In the genomic region with DNA sequence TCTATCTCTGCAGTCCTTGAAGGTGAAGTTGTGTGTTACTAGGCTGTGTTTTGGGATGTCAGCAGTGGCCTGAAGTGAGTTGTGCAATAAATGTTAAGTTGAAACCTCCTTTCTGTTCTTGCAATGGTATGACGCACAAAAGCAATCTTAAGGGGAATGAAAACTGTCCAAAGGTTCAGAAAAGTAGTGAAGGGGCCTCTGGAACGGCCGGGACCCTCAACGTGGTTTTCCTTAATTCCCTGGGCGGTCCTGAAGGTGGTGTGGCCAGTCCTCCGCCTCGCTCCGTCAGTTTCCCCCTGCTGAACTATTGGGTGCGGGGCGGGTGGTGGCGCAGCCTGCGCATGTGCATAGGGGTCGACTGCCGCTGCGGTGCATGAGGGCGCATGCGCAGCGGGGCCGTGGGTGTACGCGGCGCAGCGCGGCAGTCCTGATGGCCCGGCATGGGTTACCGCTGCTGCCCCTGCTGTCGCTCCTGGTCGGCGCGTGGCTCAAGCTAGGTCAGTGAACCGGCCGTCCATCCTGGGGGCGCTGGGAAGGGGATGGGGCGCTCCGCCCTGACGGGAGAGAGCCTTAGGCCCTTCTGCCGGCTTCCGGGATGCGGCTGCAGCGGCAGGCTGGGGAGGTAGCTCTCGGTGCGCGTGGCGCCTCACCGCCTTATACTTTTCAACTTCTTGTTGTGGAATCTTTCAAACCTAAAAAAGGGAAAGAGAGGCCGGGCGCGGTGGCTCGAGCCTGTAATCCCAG, we compare ENCODE assay signal across 8 cellular contexts. TPM values are rescaled to one million over a fixed set of nuclear protein-coding genes. Genes with fewer than 3 reads are reported as not detected.
A peak's percentile ranks its signal among the peaks of the same experiment; 100 is the strongest.
DNase-seq lines count a peak whose midpoint lies in the region; FAIRE-seq and TF ChIP-seq lines count a peak whose summit lies in the region.

A gene (plus strand): TSS at position 405 of the 744 bp plus-strand sequence. CDS start 26 bp downstream, at position 431.

- H2AFZ ChIP-seq in neural cell (ENCODE audit: low read depth, low read length): peak within 1 kb of the TSS; percentile 56

- H3K9me3 ChIP-seq in ES-I3 (ENCODE audit: control insufficient read depth, insufficient read depth, low read length) (no peaks in the 10 kb centered on the region), neural cell (ENCODE audit: low read length) (no peaks in the 10 kb centered on the region), stomach (no peaks in the 10 kb centered on the region)

- H3K79me2 ChIP-seq in neural cell (replicated peaks; ENCODE audit: insufficient read depth, low read length): peaks cover 3% of the 10 kb centered on the region

- no peaks in the 10 kb centered on the region for H3K27me3 ChIP-seq in neural cell (ENCODE audit: insufficient read depth, low read depth, low read length)
- H3K27me3 ChIP-seq in stomach: no peaks in the 10 kb centered on the region

- intact Hi-C loops in stomach (cut with DNase I; ENCODE audit: low total_unique reads): no loop called here

- H3K9me2 ChIP-seq in neural cell (ENCODE audit: insufficient read depth, low read length): no peaks in the 10 kb centered on the region

- TF ChIP-seq EP300 in neural cell (conservative IDR thresholded peaks at IDR 0.05; ENCODE audit: poor library complexity, severe bottlenecking): no peak
- no peak for TF ChIP-seq EP300 in stomach (IDR thresholded peaks at IDR 0.05)

- no peaks in the 10 kb centered on the region for H4K20me1 ChIP-seq in neural cell (ENCODE audit: insufficient read depth)

- WGBS in stomach, 5 donors: 0 to 1% (median 0%) methylated on average over 27 to 49 of the region's 49 CpGs

- peak within 1 kb of the TSS; percentile 67 for H3K27ac ChIP-seq in neural cell (ENCODE audit: low read length)
- H3K27ac ChIP-seq in stomach: peak within 1 kb of the TSS; percentile 84 to 98 (median 96)

- H3K4me3 ChIP-seq in neural cell (ENCODE audit: low read length): peak within 1 kb of the TSS; percentile 94
- peak within 1 kb of the TSS; percentile 55 to 94 (median 81) for H3K4me3 ChIP-seq in stomach

- TF ChIP-seq POLR2A in H54 (IDR thresholded peaks at IDR 0.05; ENCODE audit: low read depth, low read length) (peak; percentile 99), stomach (IDR thresholded peaks at IDR 0.05) (peak in 1 of 4 donors; percentile 76)

- peaks cover 4% of the 10 kb centered on the region for H3F3A ChIP-seq in neural cell (ENCODE audit: insufficient read depth, low read length, poor library complexity, severe bottlenecking)

- no peak for TF ChIP-seq RAD21 in neural cell (conservative IDR thresholded peaks at IDR 0.05)

- peak within 1 kb of the TSS; percentile 98 for H3K9ac ChIP-seq in ES-I3 (ENCODE audit: low read depth, low read length)
- H3K9ac ChIP-seq in neural cell (ENCODE audit: low read length): peak within 1 kb of the TSS; percentile 72

- peak within 1 kb of the TSS; percentile 93 for H3K4me2 ChIP-seq in neural cell (ENCODE audit: low read length)

- peak; percentile 50 for TF ChIP-seq CTCF in neural cell (IDR thresholded peaks at IDR 0.05; ENCODE audit: poor library complexity, severe bottlenecking)
- peak in 1 of 7 experiments; percentile 15 for TF ChIP-seq CTCF in stomach (IDR thresholded peaks at IDR 0.05)

- no peak for FAIRE-seq in H54 (lab: Jason Lieb, UNC)

- H3K4me1 ChIP-seq in ES-I3 (ENCODE audit: insufficient read depth, low read length) (no peaks in the 10 kb centered on the region), stomach (peaks cover 17 to 52% (median 36%) of the 10 kb centered on the region in 4 donors)

- H3K36me3 ChIP-seq in ES-I3 (ENCODE audit: insufficient read depth, low read length) (peaks cover 24% of the 10 kb centered on the region), neural cell (ENCODE audit: insufficient read depth, low read length) (peaks cover 3% of the 10 kb centered on the region), stomach (peaks cover 10 to 57% (median 54%) of the 10 kb centered on the region in 4 donors)

- peak; percentile 99 for DNase-seq in H54 (ENCODE audit: insufficient read length, low spot score)
- DNase-seq in LoVo (ENCODE audit: low spot score): peak; percentile 97
- peak; percentile 81 for DNase-seq in SHP77 treated with DMSO at 0.1 percent for 48 hours (lab: John Stamatoyannopoulos, UW)
- DNase-seq in activated effector memory CD4-positive, alpha-beta T cell treated with anti-CD3 and anti-CD28 coated beads, Interleukin-2, amount 50 U/mL, for 16 hours: peak; percentile 96
- peak; percentile 84 for DNase-seq in fibroblast of the conjunctiva (ENCODE audit: low read depth)
- DNase-seq in stomach: peak; percentile 92

TF ChIP-seq in neural cell, 6 proteins besides CTCF, POLR2A, EP300 and RAD21:
- TF ChIP-seq EZH2 (IDR thresholded peaks at IDR 0.05; ENCODE audit: borderline replicate concordance, insufficient read depth, low read length, poor library complexity, severe bottlenecking) (no peak), MXI1 (conservative IDR thresholded peaks at IDR 0.05; ENCODE audit: poor library complexity, severe bottlenecking) (peak; percentile 98), SMC3 (conservative IDR thresholded peaks at IDR 0.05; ENCODE audit: poor library complexity) (no peak), TAF1 (IDR thresholded peaks at IDR 0.05; ENCODE audit: low read depth) (peak; percentile 5), POLR2AphosphoS5 (IDR thresholded peaks at IDR 0.05) (peak; percentile 89)
- TF ChIP-seq, protein P1, sequence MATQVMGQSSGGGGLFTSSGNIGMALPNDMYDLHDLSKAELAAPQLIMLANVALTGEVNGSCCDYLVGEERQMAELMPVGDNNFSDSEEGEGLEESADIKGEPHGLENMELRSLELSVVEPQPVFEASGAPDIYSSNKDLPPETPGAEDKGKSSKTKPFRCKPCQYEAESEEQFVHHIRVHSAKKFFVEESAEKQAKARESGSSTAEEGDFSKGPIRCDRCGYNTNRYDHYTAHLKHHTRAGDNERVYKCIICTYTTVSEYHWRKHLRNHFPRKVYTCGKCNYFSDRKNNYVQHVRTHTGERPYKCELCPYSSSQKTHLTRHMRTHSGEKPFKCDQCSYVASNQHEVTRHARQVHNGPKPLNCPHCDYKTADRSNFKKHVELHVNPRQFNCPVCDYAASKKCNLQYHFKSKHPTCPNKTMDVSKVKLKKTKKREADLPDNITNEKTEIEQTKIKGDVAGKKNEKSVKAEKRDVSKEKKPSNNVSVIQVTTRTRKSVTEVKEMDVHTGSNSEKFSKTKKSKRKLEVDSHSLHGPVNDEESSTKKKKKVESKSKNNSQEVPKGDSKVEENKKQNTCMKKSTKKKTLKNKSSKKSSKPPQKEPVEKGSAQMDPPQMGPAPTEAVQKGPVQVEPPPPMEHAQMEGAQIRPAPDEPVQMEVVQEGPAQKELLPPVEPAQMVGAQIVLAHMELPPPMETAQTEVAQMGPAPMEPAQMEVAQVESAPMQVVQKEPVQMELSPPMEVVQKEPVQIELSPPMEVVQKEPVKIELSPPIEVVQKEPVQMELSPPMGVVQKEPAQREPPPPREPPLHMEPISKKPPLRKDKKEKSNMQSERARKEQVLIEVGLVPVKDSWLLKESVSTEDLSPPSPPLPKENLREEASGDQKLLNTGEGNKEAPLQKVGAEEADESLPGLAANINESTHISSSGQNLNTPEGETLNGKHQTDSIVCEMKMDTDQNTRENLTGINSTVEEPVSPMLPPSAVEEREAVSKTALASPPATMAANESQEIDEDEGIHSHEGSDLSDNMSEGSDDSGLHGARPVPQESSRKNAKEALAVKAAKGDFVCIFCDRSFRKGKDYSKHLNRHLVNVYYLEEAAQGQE (IDR thresholded peaks at IDR 0.05; ENCODE audit: borderline replicate concordance): peak; percentile 18

RNA-seq across cellular contexts. Expression of the gene that starts here (rescaled TPM):
- polyA plus RNA-seq in neural cell (69.3 and 84.1 TPM in 2 replicates), stomach (10 to 100 TPM; 40.8 to 71.5 (median 68.2) TPM)
- 44.6 and 55.8 TPM in 2 replicates for polyA minus RNA-seq in neural cell
- 100 to 1,000 TPM in 4 of 5 donors, 10 to 100 TPM in 1; 88.9 to 339 (median 120) TPM for total RNA-seq in stomach

Comparison
In these comparisons a context has a peak if more than half of its experiments do, and no peak if none do; other contexts are left out.
1. Peak in every context shown above with its lines: DNase-seq, H3K4me3 ChIP-seq and H3K27ac ChIP-seq.